In the genomic region with DNA sequence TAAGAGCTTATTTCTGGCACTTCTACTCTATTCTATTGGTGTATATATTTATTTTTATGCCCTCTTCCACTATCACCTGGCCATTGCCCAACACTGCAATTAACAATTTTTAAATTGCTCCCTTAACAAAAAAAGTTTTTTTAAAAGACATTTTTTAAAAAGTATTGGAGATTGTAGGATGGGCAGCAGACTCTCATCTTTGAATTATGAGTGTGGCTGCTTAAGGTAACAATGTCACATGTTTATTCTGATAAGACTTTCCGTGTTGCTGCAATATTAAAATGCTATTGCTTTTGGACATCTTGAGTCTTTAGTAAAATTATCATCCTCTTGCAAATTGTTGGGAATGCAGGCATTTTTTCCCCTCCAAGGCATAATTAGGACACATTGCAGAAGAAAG, we compare ENCODE assay signal across 39 cellular contexts. TPM values are rescaled to one million over a fixed set of nuclear protein-coding genes. Genes with fewer than 3 reads are reported as not detected.
"Had no signal": no experiment of that assay in that cellular context is flagged by ENCODE, and none has a peak within 500 bp of the region (broad histone marks: within the 10 kb centered on the region; RNA-seq: fewer than 3 reads in every experiment).

No MANE protein-coding gene starts in this region.

- H3K27me3 ChIP-seq: MG63 had no signal

- H3K4me3 ChIP-seq: MG63 had no signal

- H3K36me3 ChIP-seq: MG63 had no signal

- DNase-seq: Karpas-422, Kasumi-1, MG63, MM.1S, MV-4-11, NCI-H1048, NCI-H1092, NCI-H1092 treated with DMSO at 0.1 percent for 48 hours, NCI-H1105, NCI-H1105 treated with DMSO at 0.1 percent for 48 hours, NCI-H1417, NCI-H1417 treated with DMSO at 0.1 percent for 48 hours, NCI-H1436, NCI-H1436 treated with DMSO at 0.1 percent for 48 hours, NCI-H146, NCI-H1694, NCI-H1694 treated with DMSO at 0.1 percent for 48 hours, NCI-H187, NCI-H187 treated with DMSO at 0.1 percent for 48 hours, NCI-H1930, NCI-H2029, NCI-H2029 treated with DMSO at 0.1 percent for 48 hours, NCI-H2081, NCI-H2081 treated with DMSO at 0.1 percent for 48 hours, NCI-H2107, NCI-H2171, NCI-H2171 treated with DMSO at 0.1 percent for 48 hours, NCI-H2227 treated with DMSO at 0.1 percent for 48 hours, NCI-H226, NCI-H345, NCI-H446, NCI-H446 treated with DMSO at 0.1 percent for 48 hours, NCI-H510A, NCI-H510A treated with DMSO at 0.1 percent for 48 hours, NCI-H524, NCI-H524 treated with DMSO at 0.1 percent for 48 hours had no signal

RNA-seq across cellular contexts. Expression of gene SMOC2, which starts 31.4 kb away (rescaled TPM):
- total RNA-seq: LHCN-M2, MCF 10A, NCI-H460 had no signal
